2 cellular contexts compared by ENCODE assay signal in genomic region chr1:39144943-39145650, GRCh38.
TF ChIP-seq lines count a peak whose summit lies in the region.

No MANE protein-coding gene starts in this region.

TF ChIP-seq in IMR-90, 13 proteins besides CTCF, POLR2A, EP300 and RAD21:
- TF ChIP-seq MAFK (IDR thresholded peaks at IDR 0.05; ENCODE audit: low read depth, low read length) (no peak), USF2 (IDR thresholded peaks at IDR 0.05; ENCODE audit: low read depth, low read length) (no peak), BHLHE40 (IDR thresholded peaks at IDR 0.05; ENCODE audit: low read depth, low read length) (no peak), CHD1 (IDR thresholded peaks at IDR 0.05; ENCODE audit: low read depth, low read length) (no peak), SMC3 (IDR thresholded peaks at IDR 0.05; ENCODE audit: low read depth, low read length) (no peak), RFX5 (IDR thresholded peaks at IDR 0.05; ENCODE audit: low read depth, low read length) (no peak), NFE2L2 (IDR thresholded peaks at IDR 0.05; ENCODE audit: low read depth, low read length) (no peak), MAZ (IDR thresholded peaks at IDR 0.05; ENCODE audit: borderline replicate concordance, low read depth, low read length) (no peak), MXI1 (IDR thresholded peaks at IDR 0.05; ENCODE audit: borderline replicate concordance, low read depth, low read length) (no peak), FOS (IDR thresholded peaks at IDR 0.05; ENCODE audit: low read depth, low read length) (no peak), ELK1 (IDR thresholded peaks at IDR 0.05; ENCODE audit: borderline replicate concordance, low read depth, low read length) (no peak), CEBPB (IDR thresholded peaks at IDR 0.05; ENCODE audit: low read depth, low read length) (no peak), RCOR1 (IDR thresholded peaks at IDR 0.05; ENCODE audit: insufficient replicate concordance, low read length) (no peak)

TF ChIP-seq in H1, 55 proteins besides CTCF, POLR2A, EP300 and RAD21:
- TF ChIP-seq MAX (IDR thresholded peaks at IDR 0.05) (no peak), SUZ12 (IDR thresholded peaks at IDR 0.05; ENCODE audit: low read length) (no peak), SIRT6 (IDR thresholded peaks at IDR 0.05; ENCODE audit: low read length) (no peak), GTF2F1 (IDR thresholded peaks at IDR 0.05; ENCODE audit: borderline replicate concordance, low read depth, low read length) (no peak), NRF1 (IDR thresholded peaks at IDR 0.05; ENCODE audit: low read depth, low read length) (no peak), YY1 (IDR thresholded peaks at IDR 0.05; ENCODE audit: low read depth, low read length) (no peak), KDM4A (IDR thresholded peaks at IDR 0.05; ENCODE audit: low read depth, low read length, severe bottlenecking) (no peak), NANOG (IDR thresholded peaks at IDR 0.05; ENCODE audit: insufficient read depth, low read depth, low read length, poor library complexity, severe bottlenecking) (no peak), ATF2 (IDR thresholded peaks at IDR 0.05; ENCODE audit: low read length) (no peak), SP4 (IDR thresholded peaks at IDR 0.05; ENCODE audit: low read length) (no peak), JUND (IDR thresholded peaks at IDR 0.05; ENCODE audit: low read length) (no peak), USF2 (IDR thresholded peaks at IDR 0.05; ENCODE audit: low read length) (no peak), SIX5 (IDR thresholded peaks at IDR 0.05; ENCODE audit: low read depth, low read length) (no peak)
TF ChIP-seq in H1: peak in this region for 0.
